ENCODE assay signal across 1 cellular context in genomic region chr13:43058318-43058674, GRCh38.
TF ChIP-seq lines count a peak whose summit lies in the region.

No MANE protein-coding gene starts in this region.

TF ChIP-seq in SK-N-SH treated with all-trans-retinoic acid at 6 μM for 48 hours, 23 proteins besides CTCF, POLR2A, EP300 and RAD21 (continued from another document):
- TF ChIP-seq PATZ1 (CRISPR knock-in tag; IDR thresholded peaks at IDR 0.05; ENCODE audit: borderline replicate concordance) (no peak), ZNF70 (CRISPR knock-in tag; IDR thresholded peaks at IDR 0.05) (no peak), TOX (CRISPR knock-in tag; IDR thresholded peaks at IDR 0.05; ENCODE audit: borderline replicate concordance) (no peak), GLIS3 (CRISPR knock-in tag; IDR thresholded peaks at IDR 0.05) (no peak), CREB5 (CRISPR knock-in tag; IDR thresholded peaks at IDR 0.05; ENCODE audit: low read depth) (no peak), OSR1 (CRISPR knock-in tag; IDR thresholded peaks at IDR 0.05) (no peak)
